Comparison of ENCODE assay signal across 8 cellular contexts in genomic region chr4:77385124-77385969, GRCh38.
DNase-seq lines count a peak whose midpoint lies in the region; ATAC-seq, FAIRE-seq and TF ChIP-seq lines count a peak whose summit lies in the region.

No MANE protein-coding gene starts in this region.

- H3K4me3 Mint-ChIP-seq in CD14-positive monocyte, result no peak overlapping the region

- no peak overlapping the region for H3K4me3 ChIP-seq in osteoblast (ENCODE audit: insufficient read depth, low read length)
- H3K4me3 ChIP-seq in transverse colon, result no peak overlapping the region

- H3K27me3 ChIP-seq in osteoblast (ENCODE audit: insufficient read depth, low read length) (peaks cover 22% of the 10 kb centered on the region), transverse colon (no peaks in the 10 kb centered on the region)

- ATAC-seq in GM19043 (IDR thresholded peaks at IDR 0.05; ENCODE audit: low read depth, unreplicated experiment), result peak; percentile 74

- DNase-seq in CD14-positive monocyte (ENCODE audit: low spot score) (no peak), HPDE6-E6E7 (ENCODE audit: extremely low spot score) (peak; percentile 64), RKO (ENCODE audit: low spot score) (peak; percentile 71), frontal cortex (ENCODE audit: low spot score in 2 of 2) (peak; percentile 12 to 35), osteoblast (ENCODE audit: insufficient read length, low spot score, missing footprints) (peak; percentile 82), transverse colon (peak; percentile 71)
- peak; percentile 27 for DNase-seq in activated effector memory CD4-positive, alpha-beta T cell treated with Interleukin-2 at 50 U/mL for 16 hours

- no peak for TF ChIP-seq POLR2A in transverse colon (IDR thresholded peaks at IDR 0.05)

- H3K4me2 ChIP-seq in osteoblast (ENCODE audit: insufficient read depth, low read length), result no peak overlapping the region

- H3K9me3 Mint-ChIP-seq in CD14-positive monocyte, result no peaks in the 10 kb centered on the region

- H3K4me1 ChIP-seq in osteoblast (ENCODE audit: insufficient read depth, low read length), result no peaks in the 10 kb centered on the region
- no peaks in the 10 kb centered on the region for H3K4me1 ChIP-seq in transverse colon

- no peak overlapping the region for H2AFZ ChIP-seq in osteoblast (ENCODE audit: low read length)

- no peak for FAIRE-seq in frontal cortex (lab: Jason Lieb, UNC)

- H3K79me2 ChIP-seq in osteoblast (ENCODE audit: insufficient read depth, low read length), result no peaks in the 10 kb centered on the region

- H3K36me3 Mint-ChIP-seq in CD14-positive monocyte, result no peaks in the 10 kb centered on the region

- H3K36me3 ChIP-seq in osteoblast (ENCODE audit: insufficient read depth, low read length) (no peaks in the 10 kb centered on the region), transverse colon (no peaks in the 10 kb centered on the region)

- intact Hi-C loops in CD14-positive monocyte (cut with micrococcal nuclease) (no loop called here), transverse colon (cut with DNase I; ENCODE audit: low total_unique reads) (loop anchor here (5.0 kb wide), 2 partner anchors 212 to 232 kb away; no protein-coding TSS in a partner anchor)

- in situ Hi-C loops in transverse colon (cut with MboI; ENCODE audit: low pct_ligation_motif_present in 1 of 4, low pct_unique_long_range_greater_than_20kb in 1 of 4, low sequenced_read_pairs in 3 of 4), result loop anchor here in 2 of 4 donors (10.0 kb wide), 2 partner anchors 49 to 219 kb away; partner anchors contain the start of gene CXCL13 (in 2 of the 2)

- H3K4me1 Mint-ChIP-seq in CD14-positive monocyte, result peaks cover 4% of the 10 kb centered on the region

- H3K27ac Mint-ChIP-seq in CD14-positive monocyte, result no peak overlapping the region

- H4K20me1 ChIP-seq in osteoblast (ENCODE audit: insufficient read depth, low read length), result no peaks in the 10 kb centered on the region

- H3K9me3 ChIP-seq in osteoblast (ENCODE audit: low read depth, low read length) (no peaks in the 10 kb centered on the region), transverse colon (no peaks in the 10 kb centered on the region)

- H3K27ac ChIP-seq in osteoblast (ENCODE audit: low read depth, low read length) (no peak overlapping the region), transverse colon (no peak overlapping the region)

- H3K27me3 Mint-ChIP-seq in CD14-positive monocyte (ENCODE audit: low read depth in 3 of 3), result no peaks in the 10 kb centered on the region

- TF ChIP-seq CTCF in CD14-positive monocyte (IDR thresholded peaks at IDR 0.05), result peak; percentile 74
- TF ChIP-seq CTCF in osteoblast (IDR thresholded peaks at IDR 0.05; ENCODE audit: extremely low read depth, low read depth, low read length), result peak; percentile 84
- TF ChIP-seq CTCF in transverse colon (IDR thresholded peaks at IDR 0.05), result peak; percentile 66 to 83 (median 76)

- TF ChIP-seq EP300 in transverse colon (IDR thresholded peaks at IDR 0.05; ENCODE audit: low read depth), result no peak

- 2 to 6% methylated on average over 2 to 4 of the region's 4 CpGs for WGBS in transverse colon (ENCODE audit: low coverage in 1 of 2), 2 donors
